ENCODE assay signal across 12 cellular contexts in genomic region chr9:123225995-123226394, GRCh38. TPM values are rescaled to one million over a fixed set of nuclear protein-coding genes. Genes with fewer than 3 reads are reported as not detected.
DNase-seq lines count a peak whose midpoint lies in the region; ATAC-seq and TF ChIP-seq lines count a peak whose summit lies in the region.
"Had no signal": no experiment of that assay in that cellular context is flagged by ENCODE, and none has a peak within 500 bp of the region (broad histone marks: within the 10 kb centered on the region; RNA-seq: fewer than 3 reads in every experiment).

No MANE protein-coding gene starts in this region.

- peak overlapping the region; percentile 54 for H3K4me3 Mint-ChIP-seq in activated CD4-positive, alpha-beta T cell treated with anti-CD3 and anti-CD28 coated beads, Interleukin-2, amount 10 ng/mL, durations not matched to agents 24 days and 14 days
- H3K4me3 Mint-ChIP-seq in activated T-helper 17 cell treated with anti-CD3 and anti-CD28 coated beads, Interleukin-2, amount 50 U/mL, for 72 hours, result peak overlapping the region; percentile 72
- H3K4me3 Mint-ChIP-seq in memory B cell (no peak overlapping the region), progenitor cell of endocrine pancreas (ENCODE audit: low read depth) (no peak overlapping the region)

- peaks cover 35% of the 10 kb centered on the region for H3K4me1 ChIP-seq in KMS-11 (ENCODE audit: low read depth, poor library complexity, severe bottlenecking)

- no peaks in the 10 kb centered on the region for H3K36me3 Mint-ChIP-seq in activated CD4-positive, alpha-beta T cell treated with anti-CD3 and anti-CD28 coated beads, Interleukin-2, amount 10 ng/mL, durations not matched to agents 24 days and 14 days (ENCODE audit: low read depth)
- peaks cover 6% of the 10 kb centered on the region for H3K36me3 Mint-ChIP-seq in activated T-helper 17 cell treated with anti-CD3 and anti-CD28 coated beads, Interleukin-2, amount 50 U/mL, for 72 hours (ENCODE audit: low read depth)
- H3K36me3 Mint-ChIP-seq in memory B cell (peaks cover 14% of the 10 kb centered on the region), progenitor cell of endocrine pancreas (ENCODE audit: insufficient read depth) (peaks cover 5% of the 10 kb centered on the region)

- H3K27ac Mint-ChIP-seq in activated CD4-positive, alpha-beta T cell treated with anti-CD3 and anti-CD28 coated beads, Interleukin-2, amount 10 ng/mL, durations not matched to agents 24 days and 14 days, result peak overlapping the region; percentile 78
- H3K27ac Mint-ChIP-seq in activated T-helper 17 cell treated with anti-CD3 and anti-CD28 coated beads, Interleukin-2, amount 50 U/mL, for 72 hours, result peak overlapping the region; percentile 94
- H3K27ac Mint-ChIP-seq in memory B cell, result peak overlapping the region; percentile 89
- H3K27ac Mint-ChIP-seq in progenitor cell of endocrine pancreas, result no peak overlapping the region

- intact Hi-C loops in activated CD4-positive, alpha-beta T cell treated with anti-CD3 and anti-CD28 coated beads, Interleukin-2, amount 10 ng/mL, durations not matched to agents 24 days and 14 days (cut with micrococcal nuclease), result loop anchor here (1.0 to 10.0 kb wide), 7 partner anchors 43 to 821 kb away; partner anchors contain the start of genes RABGAP1 and STRBP

- H3K36me3 ChIP-seq in KMS-11 (ENCODE audit: insufficient read depth), result no peaks in the 10 kb centered on the region
- H3K36me3 ChIP-seq: upper lobe of left lung had no signal

- no peak overlapping the region for H2AFZ ChIP-seq in KMS-11 (ENCODE audit: low read depth)
- H2AFZ ChIP-seq: parathyroid adenoma had no signal

- H3K4me1 Mint-ChIP-seq in activated CD4-positive, alpha-beta T cell treated with anti-CD3 and anti-CD28 coated beads, Interleukin-2, amount 10 ng/mL, durations not matched to agents 24 days and 14 days, result peaks cover 21% of the 10 kb centered on the region
- H3K4me1 Mint-ChIP-seq in activated T-helper 17 cell treated with anti-CD3 and anti-CD28 coated beads, Interleukin-2, amount 50 U/mL, for 72 hours, result peaks cover 24% of the 10 kb centered on the region
- H3K4me1 Mint-ChIP-seq in memory B cell (peaks cover 30% of the 10 kb centered on the region), progenitor cell of endocrine pancreas (ENCODE audit: low read depth) (peaks cover 11% of the 10 kb centered on the region)

- no peak overlapping the region for H3K9ac ChIP-seq in KMS-11
- H3K9ac ChIP-seq: parathyroid adenoma had no signal

- ATAC-seq in activated T-helper 17 cell treated with anti-CD3 and anti-CD28 coated beads, Interleukin-2, amount 50 U/mL, for 72 hours (replicated peaks), result peak; percentile 80
- ATAC-seq in memory B cell (ENCODE audit: low read depth), result no peak
- ATAC-seq in HG02981 (IDR thresholded peaks at IDR 0.05; ENCODE audit: unreplicated experiment), result no peak

- TF ChIP-seq CTCF in KMS-11 (conservative IDR thresholded peaks at IDR 0.05; ENCODE audit: low read depth, low read length) (peak; percentile 1; the same call in 1 of the 2 replicates), progenitor cell of endocrine pancreas (IDR thresholded peaks at IDR 0.05; ENCODE audit: unreplicated experiment) (no peak)

- H3K4me2 ChIP-seq in KMS-11, result peak overlapping the region; percentile 43

- H3K9me3 Mint-ChIP-seq in activated CD4-positive, alpha-beta T cell treated with anti-CD3 and anti-CD28 coated beads, Interleukin-2, amount 10 ng/mL, durations not matched to agents 24 days and 14 days, result no peaks in the 10 kb centered on the region
- no peaks in the 10 kb centered on the region for H3K9me3 Mint-ChIP-seq in activated T-helper 17 cell treated with anti-CD3 and anti-CD28 coated beads, Interleukin-2, amount 50 U/mL, for 72 hours
- no peaks in the 10 kb centered on the region for H3K9me3 Mint-ChIP-seq in memory B cell
- no peaks in the 10 kb centered on the region for H3K9me3 Mint-ChIP-seq in progenitor cell of endocrine pancreas (ENCODE audit: low read depth)

- H3K27me3 ChIP-seq in KMS-11 (ENCODE audit: insufficient read depth, low read depth), result no peaks in the 10 kb centered on the region
- H3K27me3 ChIP-seq: upper lobe of left lung had no signal

- H3K27me3 Mint-ChIP-seq in activated CD4-positive, alpha-beta T cell treated with anti-CD3 and anti-CD28 coated beads, Interleukin-2, amount 10 ng/mL, durations not matched to agents 24 days and 14 days, result peaks cover 2% of the 10 kb centered on the region
- no peaks in the 10 kb centered on the region for H3K27me3 Mint-ChIP-seq in activated T-helper 17 cell treated with anti-CD3 and anti-CD28 coated beads, Interleukin-2, amount 50 U/mL, for 72 hours
- H3K27me3 Mint-ChIP-seq in memory B cell (no peaks in the 10 kb centered on the region), progenitor cell of endocrine pancreas (no peaks in the 10 kb centered on the region)

- H3K27ac ChIP-seq in KMS-11, result peak overlapping the region; percentile 41; the same call in 1 of the 2 replicates
- H3K27ac ChIP-seq: parathyroid adenoma, upper lobe of left lung had no signal

- DNase-seq in activated CD4-positive, alpha-beta T cell treated with anti-CD3 and anti-CD28 coated beads, Interleukin-2, amount 10 ng/mL, durations not matched to agents 24 days and 14 days, result no peak
- no peak for DNase-seq in activated CD4-positive, alpha-beta T cell treated with anti-CD3 and anti-CD28 coated beads, Interleukin-2, amount 50 U/mL, for 48 hours
- DNase-seq in memory B cell (ENCODE audit: low spot score in 2 of 2) (no peak), progenitor cell of endocrine pancreas (ENCODE audit: low spot score, unreplicated experiment) (no peak), NCI-H2171 treated with DMSO at 0.1 percent for 48 hours (lab: John Stamatoyannopoulos, UW) (no peak)
- DNase-seq: glutamatergic neuron, left cardiac atrium had no signal

- H4K20me1 ChIP-seq in KMS-11 (ENCODE audit: insufficient read depth), result no peaks in the 10 kb centered on the region

- H3K4me3 ChIP-seq in KMS-11 (IDR thresholded peaks at IDR 0.05; ENCODE audit: insufficient read depth, low read depth, low read length), result no peak overlapping the region
- H3K4me3 ChIP-seq: upper lobe of left lung had no signal

- no peaks in the 10 kb centered on the region for H3K79me2 ChIP-seq in KMS-11 (ENCODE audit: insufficient read depth, low read depth)
- H3K79me2 ChIP-seq: parathyroid adenoma had no signal

RNA-seq across cellular contexts. Expression of gene STRBP, which starts 42.4 kb away (rescaled TPM):
- 25.1 and 25.8 TPM in 2 replicates for total RNA-seq in activated CD4-positive, alpha-beta T cell treated with anti-CD3 and anti-CD28 coated beads, Interleukin-2, amount 10 ng/mL, durations not matched to agents 24 days and 14 days
- total RNA-seq in activated T-helper 17 cell treated with anti-CD3 and anti-CD28 coated beads, Interleukin-2, amount 50 U/mL, for 72 hours, result 10 to 100 TPM; 30.1 to 42.5 TPM
- total RNA-seq in progenitor cell of endocrine pancreas, result 87.3 and 101 TPM in 2 replicates

Comparison
In these comparisons a context has a peak if more than half of its experiments do, and no peak if none do; other contexts are left out.
1. H3K4me3 Mint-ChIP-seq: peak in activated CD4-positive, alpha-beta T cell treated with anti-CD3 and anti-CD28 coated beads, Interleukin-2, amount 10 ng/mL, durations not matched to agents 24 days and 14 days (single experiment) and activated T-helper 17 cell treated with anti-CD3 and anti-CD28 coated beads, Interleukin-2, amount 50 U/mL, for 72 hours (single experiment); none in memory B cell (single experiment) and progenitor cell of endocrine pancreas (single experiment).